Comparison of ENCODE assay signal across 9 cellular contexts in the genomic region with DNA sequence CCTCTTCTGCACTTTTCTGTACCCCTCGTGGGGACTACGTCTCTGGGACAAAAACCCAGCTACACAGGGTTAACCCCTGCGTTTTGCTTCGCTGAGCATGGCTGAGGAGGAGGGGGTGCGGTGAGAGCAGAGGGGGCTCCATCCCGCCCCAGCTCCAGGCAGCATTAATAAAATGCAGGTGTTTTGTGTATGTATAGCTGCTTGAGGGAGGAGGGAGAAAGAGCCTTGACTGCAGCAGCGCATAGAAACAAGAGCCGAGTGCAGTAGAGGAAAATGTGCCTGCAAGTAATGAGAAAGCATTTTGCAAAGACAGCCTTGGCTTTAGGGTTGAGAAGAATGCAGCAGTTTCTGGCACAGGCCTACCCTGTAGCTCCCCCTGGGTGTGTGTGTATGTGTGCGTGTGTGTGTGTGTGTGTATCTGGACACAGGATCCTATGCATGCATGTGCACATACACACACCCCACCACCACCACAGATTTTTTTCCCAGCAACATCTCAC.
A peak's percentile ranks its signal among the peaks of the same experiment; 100 is the strongest.
DNase-seq lines count a peak whose midpoint lies in the region; ATAC-seq, FAIRE-seq and TF ChIP-seq lines count a peak whose summit lies in the region.
"Had no signal": no experiment of that assay in that cellular context is flagged by ENCODE, and none has a peak within 500 bp of the region (broad histone marks: within the 10 kb centered on the region; RNA-seq: fewer than 3 reads in every experiment).

No MANE protein-coding gene starts in this region.

- peak overlapping the region; percentile 38 for H3K27ac Mint-ChIP-seq in activated naive CD4-positive, alpha-beta T cell treated with anti-CD3 and anti-CD28 coated beads, Interleukin-2, amount 50 U/mL, for 24 hours

- peak; percentile 91 for FAIRE-seq in urothelium cell line (lab: Jason Lieb, UNC)

- no peaks in the 10 kb centered on the region for H3K27me3 Mint-ChIP-seq in activated naive CD4-positive, alpha-beta T cell treated with anti-CD3 and anti-CD28 coated beads, Interleukin-2, amount 50 U/mL, for 24 hours

- H3K4me3 Mint-ChIP-seq in activated naive CD4-positive, alpha-beta T cell treated with anti-CD3 and anti-CD28 coated beads, Interleukin-2, amount 50 U/mL, for 24 hours, result no peak overlapping the region

- no peaks in the 10 kb centered on the region for H3K36me3 Mint-ChIP-seq in activated naive CD4-positive, alpha-beta T cell treated with anti-CD3 and anti-CD28 coated beads, Interleukin-2, amount 50 U/mL, for 24 hours

- H3K4me1 Mint-ChIP-seq in activated naive CD4-positive, alpha-beta T cell treated with anti-CD3 and anti-CD28 coated beads, Interleukin-2, amount 50 U/mL, for 24 hours, result peaks cover 42% of the 10 kb centered on the region

- H3K9me3 Mint-ChIP-seq in activated naive CD4-positive, alpha-beta T cell treated with anti-CD3 and anti-CD28 coated beads, Interleukin-2, amount 50 U/mL, for 24 hours, result no peaks in the 10 kb centered on the region

- ATAC-seq in SK-N-SH treated with all-trans-retinoic acid at 6 μM for 48 hours, result peak; percentile 67
- ATAC-seq: activated CD4-positive, CD25-positive, alpha-beta regulatory T cell treated with anti-CD3 and anti-CD28 coated beads, Interleukin-2, amount 50 U/mL, for 24 hours had no signal

- no peak for DNase-seq in activated naive CD4-positive, alpha-beta T cell treated with Interleukin-2 at 50 U/mL for 16 hours
- peak; percentile 79 for DNase-seq in islet precursor cell
- no peak for DNase-seq in urothelium cell line (ENCODE audit: low spot score)
- DNase-seq in stimulated activated naive CD4-positive, alpha-beta T cell treated with Interleukin-2 at 50 U/mL for 16 hours (lab: John Stamatoyannopoulos, UW), result no peak
- no peak for DNase-seq in cerebellum (ENCODE audit: low spot score)
- DNase-seq in activated CD4-positive, alpha-beta T cell treated with anti-CD3 and anti-CD28 coated beads, Interleukin-2, amount 50 U/mL, for 1 hour, result no peak

TF ChIP-seq in SK-N-SH treated with all-trans-retinoic acid at 6 μM for 48 hours, 23 proteins besides CTCF, POLR2A, EP300 and RAD21:
- TF ChIP-seq RARB (CRISPR knock-in tag; IDR thresholded peaks at IDR 0.05), result no peak
- TF ChIP-seq OSR1 (CRISPR knock-in tag; IDR thresholded peaks at IDR 0.05), result no peak
- no peak for TF ChIP-seq SNAI2 (CRISPR knock-in tag; IDR thresholded peaks at IDR 0.05)
